Comparison of ENCODE assay signal across 8 cellular contexts in genomic region chr20:8019178-8019997, GRCh38. TPM values are rescaled to one million over a fixed set of nuclear protein-coding genes. Genes with fewer than 3 reads are reported as not detected.
A peak's percentile ranks its signal among the peaks of the same experiment; 100 is the strongest.
DNase-seq lines count a peak whose midpoint lies in the region; ATAC-seq, FAIRE-seq and TF ChIP-seq lines count a peak whose summit lies in the region.

Gene TMX4, minus strand, starts transcription at chr20:8019761. Its CDS starts 148 bp downstream, at chr20:8019613.

- DNase-seq in Caki2 (ENCODE audit: low read depth), result peak; percentile 96
- DNase-seq in HTR-8/SVneo (ENCODE audit: insufficient read length, low spot score), result peak; percentile 86
- peak; percentile 94 for DNase-seq in NT2/D1 (ENCODE audit: low read depth, low spot score)
- DNase-seq in activated CD8-positive, alpha-beta memory T cell treated with anti-CD3 and anti-CD28 coated beads, Interleukin-2, amount 50 U/mL, for 24 hours (ENCODE audit: extremely low read depth), result peak; percentile 80
- peak; percentile 79 to 91 for DNase-seq in mesothelial cell of epicardium (ENCODE audit: low spot score in 2 of 2, unreplicated experiment in 2 of 2)
- DNase-seq in stimulated activated CD8-positive, alpha-beta memory T cell treated with anti-CD3 and anti-CD28 coated beads, Interleukin-15, amount 100 ng/mL, for 48 hours (ENCODE audit: low read depth in 2 of 2), result peak; percentile 91 to 92

- ATAC-seq in GM21367 (IDR thresholded peaks at IDR 0.05; ENCODE audit: unreplicated experiment), result peak; percentile 88

- no peaks in the 10 kb centered on the region for H3K9me3 ChIP-seq in NT2/D1 (ENCODE audit: insufficient read depth, low read length)

- no peaks in the 10 kb centered on the region for H3K36me3 ChIP-seq in NT2/D1 (ENCODE audit: insufficient read depth, insufficient read length, low read length)

- H3K27me3 Mint-ChIP-seq in mesothelial cell of epicardium (ENCODE audit: low read depth), result no peaks in the 10 kb centered on the region

- H3K9ac ChIP-seq in NT2/D1 (ENCODE audit: insufficient read length, low read depth), result peak within 1 kb of the TSS; percentile 88

- H3K4me1 ChIP-seq in NT2/D1 (ENCODE audit: insufficient read depth, insufficient read length), result no peaks in the 10 kb centered on the region

- no peaks in the 10 kb centered on the region for H3K9me3 Mint-ChIP-seq in mesothelial cell of epicardium

- H3K27ac Mint-ChIP-seq in mesothelial cell of epicardium, result peak within 1 kb of the TSS; percentile 80

- in situ Hi-C loops in Caki2 (cut with HindIII; ENCODE audit: low pct_unique_long_range_greater_than_20kb, low sequenced_read_pairs), result no loop called here
- in situ Hi-C loops in endometrial microvascular endothelial cells (cut with HindIII; ENCODE audit: inconsistent ontology term, low pct_unique_long_range_greater_than_20kb, low sequenced_read_pairs), result no loop called here

- TF ChIP-seq CTCF in mesothelial cell of epicardium (IDR thresholded peaks at IDR 0.05; ENCODE audit: unreplicated experiment), result no peak

- peak; percentile 98 for FAIRE-seq in HTR-8/SVneo (lab: Jason Lieb, UNC)

- H3K27me3 ChIP-seq in NT2/D1 (ENCODE audit: insufficient read depth, insufficient read length), result no peaks in the 10 kb centered on the region

- peak within 1 kb of the TSS; percentile 76 for H3K4me3 ChIP-seq in NT2/D1 (ENCODE audit: insufficient read length, low read depth)

- no peaks in the 10 kb centered on the region for H3K36me3 Mint-ChIP-seq in mesothelial cell of epicardium

- H3K4me3 Mint-ChIP-seq in mesothelial cell of epicardium, result peak within 1 kb of the TSS; percentile 79

- peaks cover 10% of the 10 kb centered on the region for H3K4me1 Mint-ChIP-seq in mesothelial cell of epicardium

RNA-seq across cellular contexts. Expression of gene TMX4, which starts in this region (rescaled TPM):
- 2.5 and 6.2 TPM in 2 replicates for total RNA-seq in Caki2 (2014; rRNA removed; shearing (Covaris generic); ENCODE audit: low replicate concordance)
- total RNA-seq in endometrial microvascular endothelial cells (ENCODE audit: inconsistent ontology term) (32.8 TPM), mesothelial cell of epicardium (28.7 to 33.7 TPM (median 31.3 TPM) in 3 replicates)

Comparison
In these comparisons a context has a peak if more than half of its experiments do, and no peak if none do; other contexts are left out.
1. Peak in every context shown above with its lines: DNase-seq, ATAC-seq and H3K4me3 ChIP-seq.